ENCODE assay signal across 22 cellular contexts in genomic region chr2:190876641-190877040, GRCh38.
"Had no signal": no experiment of that assay in that cellular context is flagged by ENCODE, and none has a peak within 500 bp of the region (broad histone marks: within the 10 kb centered on the region; RNA-seq: fewer than 3 reads in every experiment).

No MANE protein-coding gene starts in this region.

- H3K9me3 ChIP-seq: left ventricle myocardium inferior, prostate gland, sigmoid colon, spleen, suprapubic skin, thyroid gland, transverse colon, upper lobe of left lung, vagina had no signal

- DNase-seq: hypothalamus; immature natural killer cell; islet precursor cell; left ventricle myocardium inferior; mesendoderm; nucleus accumbens; pancreas; posterior cingulate gyrus; retina; right cardiac atrium; sigmoid colon; small intestine; spleen; stimulated activated CD4-positive, alpha-beta T cell treated with anti-CD3 and anti-CD28 coated beads, Interleukin-4, amount 100 ng/mL, for 24 hours; thyroid gland; transverse colon; upper lobe of left lung had no signal

- H3K4me1 ChIP-seq: prostate gland, vagina had no signal

- H3K27me3 ChIP-seq: pancreas, sigmoid colon, spleen, suprapubic skin, thyroid gland, transverse colon, upper lobe of left lung, vagina had no signal

- H3K27ac ChIP-seq: left ventricle myocardium inferior, pancreas, prostate gland, sigmoid colon, suprapubic skin, thyroid gland, transverse colon, vagina had no signal

- H3K4me3 ChIP-seq: left ventricle myocardium inferior, lung, pancreas, prostate gland, sigmoid colon, spleen, suprapubic skin, thyroid gland, transverse colon, upper lobe of left lung, vagina had no signal

- FAIRE-seq: pancreas, small intestine had no signal

- H3K36me3 ChIP-seq: left ventricle myocardium inferior, pancreas, prostate gland, sigmoid colon, spleen, suprapubic skin, thyroid gland, transverse colon, upper lobe of left lung, vagina had no signal

- ATAC-seq: pancreas; right cardiac atrium; stimulated activated effector memory CD8-positive, alpha-beta T cell treated with anti-CD3 and anti-CD28 coated beads, Interleukin-12 subunit alpha, Interleukin-12 subunit beta, amount 100 ng/mL, for 72 hours had no signal
